Comparison of ENCODE assay signal across 10 cellular contexts in genomic region chr7:22444181-22444966, GRCh38. TPM values are rescaled to one million over a fixed set of nuclear protein-coding genes. Genes with fewer than 3 reads are reported as not detected.
A peak's percentile ranks its signal among the peaks of the same experiment; 100 is the strongest.
DNase-seq lines count a peak whose midpoint lies in the region; FAIRE-seq and TF ChIP-seq lines count a peak whose summit lies in the region.
"Had no signal": no experiment of that assay in that cellular context is flagged by ENCODE, and none has a peak within 500 bp of the region (broad histone marks: within the 10 kb centered on the region; RNA-seq: fewer than 3 reads in every experiment).

No MANE protein-coding gene starts in this region.

- peaks cover 11% of the 10 kb centered on the region for H3K27me3 Mint-ChIP-seq in activated CD4-positive, alpha-beta T cell treated with anti-CD3 and anti-CD28 coated beads, Interleukin-2, amount 10 ng/mL, durations not matched to agents 24 days and 14 days

- no peak overlapping the region for H3K4me3 Mint-ChIP-seq in activated CD4-positive, alpha-beta T cell treated with anti-CD3 and anti-CD28 coated beads, Interleukin-2, amount 10 ng/mL, durations not matched to agents 24 days and 14 days

- H3K27me3 ChIP-seq in OCI-LY3 (ENCODE audit: low read depth, low read length) = no peaks in the 10 kb centered on the region
- no peaks in the 10 kb centered on the region for H3K27me3 ChIP-seq in left ventricle myocardium inferior (ENCODE audit: low read depth)
- no peaks in the 10 kb centered on the region for H3K27me3 ChIP-seq in small intestine (ENCODE audit: control insufficient read depth in 2 of 2, insufficient read depth in 2 of 2, low read length in 2 of 2)

- H3K9me3 Mint-ChIP-seq in activated CD4-positive, alpha-beta T cell treated with anti-CD3 and anti-CD28 coated beads, Interleukin-2, amount 10 ng/mL, durations not matched to agents 24 days and 14 days = peaks cover 3% of the 10 kb centered on the region

- no peak overlapping the region for H3K27ac Mint-ChIP-seq in activated CD4-positive, alpha-beta T cell treated with anti-CD3 and anti-CD28 coated beads, Interleukin-2, amount 10 ng/mL, durations not matched to agents 24 days and 14 days

- H3K27ac ChIP-seq in OCI-LY3 (ENCODE audit: low read length) = peak overlapping the region; percentile 73
- peak overlapping the region; percentile 91 for H3K27ac ChIP-seq in left ventricle myocardium inferior (replicated peaks)
- peak overlapping the region in 1 of 2 donors; percentile 47 for H3K27ac ChIP-seq in small intestine (ENCODE audit: low read depth in 1 of 2, low read length in 1 of 2)
- H3K27ac ChIP-seq in coronary artery = no peak overlapping the region

- peak; percentile 59 for FAIRE-seq in GM19239 (lab: Jason Lieb, UNC)
- no peak for FAIRE-seq in small intestine (lab: Jason Lieb, UNC)
- FAIRE-seq: colon had no signal

- no peak overlapping the region for H2AFZ ChIP-seq in OCI-LY3 (ENCODE audit: low read depth, low read length)

- peak overlapping the region; percentile 34; the same call in 1 of the 2 replicates for H3K9ac ChIP-seq in OCI-LY3 (ENCODE audit: low read length)

- peaks cover 32% of the 10 kb centered on the region for H4K20me1 ChIP-seq in OCI-LY3 (ENCODE audit: insufficient read depth, low read length)

- DNase-seq in GM19239 (ENCODE audit: insufficient read length, low spot score) (no peak), left ventricle myocardium inferior (peak; percentile 16), small intestine (peak; percentile 32), coronary artery (ENCODE audit: low spot score) (no peak), hepatic stellate cell (ENCODE audit: low spot score) (no peak)
- no peak for DNase-seq in activated CD4-positive, alpha-beta T cell treated with anti-CD3 and anti-CD28 coated beads, Interleukin-2, amount 10 ng/mL, durations not matched to agents 24 days and 14 days
- DNase-seq in stimulated activated naive CD4-positive, alpha-beta T cell treated with Interleukin-2 at 50 U/mL for 16 hours (lab: John Stamatoyannopoulos, UW) = no peak
- DNase-seq: activated CD4-positive, alpha-beta T cell treated with anti-CD3 and anti-CD28 coated beads, Interleukin-2, amount 50 U/mL, for 4 hours had no signal

- H3K4me2 ChIP-seq in OCI-LY3 (ENCODE audit: low read length) = peak overlapping the region; percentile 64

- H3K4me1 ChIP-seq in OCI-LY3 (ENCODE audit: low read length) (peaks cover 83% of the 10 kb centered on the region), left ventricle myocardium inferior (peaks cover 36% of the 10 kb centered on the region), small intestine (ENCODE audit: control insufficient read depth in 2 of 2, insufficient read depth in 1 of 2, low read depth in 1 of 2, low read length in 1 of 2) (peaks cover 0 to 4% of the 10 kb centered on the region in 2 donors)

- H3K36me3 ChIP-seq in OCI-LY3 (replicated peaks; ENCODE audit: low read depth, low read length) (peaks cover 16% of the 10 kb centered on the region), left ventricle myocardium inferior (no peaks in the 10 kb centered on the region), small intestine (ENCODE audit: control insufficient read depth in 2 of 2, insufficient read depth in 2 of 2, low read length in 2 of 2) (no peaks in the 10 kb centered on the region)

- peaks cover 10% of the 10 kb centered on the region for H3K4me1 Mint-ChIP-seq in activated CD4-positive, alpha-beta T cell treated with anti-CD3 and anti-CD28 coated beads, Interleukin-2, amount 10 ng/mL, durations not matched to agents 24 days and 14 days

- WGBS in small intestine, 3 donors = 52 to 72% (median 54%) methylated on average over 11 of the region's 11 CpGs

- H3K4me3 ChIP-seq in OCI-LY3 (ENCODE audit: low read length) (peak overlapping the region; percentile 38; the same call in 1 of the 2 replicates), left ventricle myocardium inferior (peak overlapping the region; percentile 20), small intestine (ENCODE audit: low read depth in 1 of 2, low read length in 2 of 2) (no peak overlapping the region), coronary artery (no peak overlapping the region)

- no peak for TF ChIP-seq CTCF in OCI-LY3 (IDR thresholded peaks at IDR 0.05; ENCODE audit: low read depth, low read length)
- TF ChIP-seq CTCF in left ventricle myocardium inferior (IDR thresholded peaks at IDR 0.05; ENCODE audit: borderline replicate concordance) = no peak
- no peak for TF ChIP-seq CTCF in coronary artery (IDR thresholded peaks at IDR 0.05)

- no peaks in the 10 kb centered on the region for H3K79me2 ChIP-seq in OCI-LY3 (ENCODE audit: low read length)

- no peaks in the 10 kb centered on the region for H3K36me3 Mint-ChIP-seq in activated CD4-positive, alpha-beta T cell treated with anti-CD3 and anti-CD28 coated beads, Interleukin-2, amount 10 ng/mL, durations not matched to agents 24 days and 14 days (ENCODE audit: low read depth)

- no peaks in the 10 kb centered on the region for H3K9me3 ChIP-seq in OCI-LY3 (ENCODE audit: insufficient read depth, low read length)
- no peaks in the 10 kb centered on the region for H3K9me3 ChIP-seq in left ventricle myocardium inferior (replicated peaks)
- H3K9me3 ChIP-seq in small intestine (ENCODE audit: control insufficient read depth, low read depth) = no peaks in the 10 kb centered on the region

- intact Hi-C loops in left ventricle myocardium inferior (cut with micrococcal nuclease) = no loop called here
- intact Hi-C loops in activated CD4-positive, alpha-beta T cell treated with anti-CD3 and anti-CD28 coated beads, Interleukin-2, amount 10 ng/mL, durations not matched to agents 24 days and 14 days (cut with micrococcal nuclease) = loop anchor here (10.0 kb wide), 1 partner anchor 1080 kb away; no protein-coding TSS in a partner anchor

RNA-seq across cellular contexts. Expression of gene STEAP1B, which starts 55.6 kb away (rescaled TPM):
- 0.63 TPM for total RNA-seq in left ventricle myocardium inferior
- polyA plus RNA-seq in small intestine = under 1 TPM in 1 of 3 donors, not detected in 2; 0.27 TPM
- total RNA-seq in activated CD4-positive, alpha-beta T cell treated with anti-CD3 and anti-CD28 coated beads, Interleukin-2, amount 10 ng/mL, durations not matched to agents 24 days and 14 days = 0.21 TPM in 1 of 2 replicates, not detected in the other

Comparison
In these comparisons a context has a peak if more than half of its experiments do, and no peak if none do; other contexts are left out.
1. DNase-seq: peak in left ventricle myocardium inferior (single experiment) and small intestine (single experiment); none in GM19239 (single experiment), activated CD4-positive, alpha-beta T cell treated with anti-CD3 and anti-CD28 coated beads, Interleukin-2, amount 10 ng/mL, durations not matched to agents 24 days and 14 days (single experiment), coronary artery (single experiment), hepatic stellate cell (single experiment) and stimulated activated naive CD4-positive, alpha-beta T cell treated with Interleukin-2 at 50 U/mL for 16 hours (single experiment).
2. H3K27ac ChIP-seq: peak in OCI-LY3 (single experiment) and left ventricle myocardium inferior (single experiment); none in coronary artery (0 of 2).
3. H3K4me3 ChIP-seq: peak in OCI-LY3 (single experiment) and left ventricle myocardium inferior (single experiment); none in small intestine (0 of 2) and coronary artery (single experiment).